ENCODE assay signal across 1 cellular context in genomic region chr5:43041669-43042175, GRCh38.
TF ChIP-seq lines count a peak whose summit lies in the region.

No MANE protein-coding gene starts in this region.

TF ChIP-seq in GM23338, 12 proteins besides CTCF, POLR2A, EP300 and RAD21 (continued from another document):
- TF ChIP-seq ETS1 (IDR thresholded peaks at IDR 0.05): no peak
